21 cellular contexts compared by ENCODE assay signal in genomic region chr11:75079546-75079945, GRCh38. TPM values are rescaled to one million over a fixed set of nuclear protein-coding genes. Genes with fewer than 3 reads are reported as not detected.
DNase-seq lines count a peak whose midpoint lies in the region; ATAC-seq, FAIRE-seq and TF ChIP-seq lines count a peak whose summit lies in the region.
"Had no signal": no experiment of that assay in that cellular context is flagged by ENCODE, and none has a peak within 500 bp of the region (broad histone marks: within the 10 kb centered on the region; RNA-seq: fewer than 3 reads in every experiment).

No MANE protein-coding gene starts in this region.

- CTCF ChIA-PET in HepG2 (lab: Yijun Ruan, JAX; ENCODE audit: low intra/inter-chr PET ratio, low total read pairs) (no interaction called here), HEK293 (lab: Yijun Ruan, JAX) (interaction anchor here (1.3 kb wide), 1 partner anchor 48 kb away, joined by 3 read pairs; no protein-coding TSS in a partner anchor), GM12878 (lab: Yijun Ruan, JAX) (no interaction called here)

- TF ChIP-seq EP300 in HepG2 (IDR thresholded peaks at IDR 0.05; ENCODE audit: low read depth in 2 of 2, low read length in 2 of 2) (no peak), HepG2 (CRISPR knock-in tag; IDR thresholded peaks at IDR 0.05; ENCODE audit: borderline replicate concordance) (no peak), GM12878 (IDR thresholded peaks at IDR 0.05; ENCODE audit: borderline replicate concordance in 1 of 2, control insufficient read depth in 1 of 2, low read depth in 2 of 2, low read length in 2 of 2) (no peak)

- BruUV-seq in HepG2 (replicated peaks; lab: Mats Ljungman, UMichigan): no TSS peak
- BruUV-seq in GM12878 (replicated peaks; lab: Mats Ljungman, UMichigan): no TSS peak

- H3K79me2 ChIP-seq in HepG2 (ENCODE audit: insufficient read depth, low read length) (no peaks in the 10 kb centered on the region), GM12878 (ENCODE audit: control insufficient read depth, insufficient read depth, low read length) (no peaks in the 10 kb centered on the region)

- no peak overlapping the region for H3K27ac ChIP-seq in HepG2 (ENCODE audit: extremely low read length, insufficient read depth, low read length)
- H3K27ac ChIP-seq in right lobe of liver: no peak overlapping the region
- no peak overlapping the region for H3K27ac ChIP-seq in HEK293 (ENCODE audit: extremely low read depth, low read depth, low read length)
- H3K27ac ChIP-seq in GM12878 (ENCODE audit: control insufficient read depth, insufficient read depth): no peak overlapping the region
- no peak overlapping the region for H3K27ac ChIP-seq in colonic mucosa
- H3K27ac ChIP-seq: A549 had no signal

- H3K4me2 ChIP-seq in HepG2 (ENCODE audit: low read depth, low read length) (no peak overlapping the region), GM12878 (ENCODE audit: control insufficient read depth, insufficient read depth) (no peak overlapping the region)
- H3K4me2 ChIP-seq: A549 had no signal

- H3K27me3 ChIP-seq in HepG2 (ENCODE audit: control insufficient read depth in 1 of 2, insufficient read depth in 2 of 2, low read length in 2 of 2) (no peaks in the 10 kb centered on the region; a peak in 1 of 5 replicates), right lobe of liver (no peaks in the 10 kb centered on the region), GM12878 (replicated peaks in 1 of 2; ENCODE audit: control insufficient read depth in 2 of 2, insufficient read depth in 2 of 2, low read length in 1 of 2) (no peaks in the 10 kb centered on the region), colonic mucosa (no peaks in the 10 kb centered on the region)

- H3K4me1 ChIP-seq in HepG2 (ENCODE audit: insufficient read depth, low read length): peaks cover 6% of the 10 kb centered on the region
- no peaks in the 10 kb centered on the region for H3K4me1 ChIP-seq in right lobe of liver
- H3K4me1 ChIP-seq in HEK293 (ENCODE audit: control insufficient read depth, insufficient read depth, low read length): no peaks in the 10 kb centered on the region
- H3K4me1 ChIP-seq in GM12878 (ENCODE audit: control insufficient read depth, insufficient read depth, low read length): no peaks in the 10 kb centered on the region
- no peaks in the 10 kb centered on the region for H3K4me1 ChIP-seq in colonic mucosa
- H3K4me1 ChIP-seq: HAP-1 had no signal

- RAD21 ChIA-PET in GM12878 (lab: Charles Lee; ENCODE audit: unreplicated experiment): no interaction called here

- TF ChIP-seq POLR2A in HepG2 (IDR thresholded peaks at IDR 0.05; ENCODE audit: insufficient read depth in 1 of 2, low read depth in 2 of 2, low read length in 2 of 2) (no peak), right lobe of liver (IDR thresholded peaks at IDR 0.05) (no peak), GM12878 (IDR thresholded peaks at IDR 0.05; ENCODE audit: low read depth, low read length) (no peak)

- POLR2A ChIA-PET in HepG2 (lab: Yijun Ruan, JAX): no interaction called here
- POLR2A ChIA-PET in HEK293 (lab: Yijun Ruan, JAX): no interaction called here
- POLR2A ChIA-PET in GM12878 (lab: Charles Lee): no interaction called here

- no peak for TF ChIP-seq CTCF in HepG2 (CRISPR knock-in tag; IDR thresholded peaks at IDR 0.05)
- no peak for TF ChIP-seq CTCF in right lobe of liver (IDR thresholded peaks at IDR 0.05)
- no peak for TF ChIP-seq CTCF in HEK293 (tag by site-specific recombination; IDR thresholded peaks at IDR 0.05)
- TF ChIP-seq CTCF in GM12878 (IDR thresholded peaks at IDR 0.05 in 2 of 3, conservative IDR thresholded peaks at IDR 0.05 in 1 of 3; ENCODE audit: control insufficient read depth in 2 of 3, extremely low read depth in 1 of 3, insufficient read depth in 1 of 3, low read depth in 3 of 3, low read length in 3 of 3): no peak
- no peak for TF ChIP-seq CTCF in colonic mucosa (IDR thresholded peaks at IDR 0.05)

- intact Hi-C loops in HepG2 (cut with micrococcal nuclease; ENCODE audit: unreplicated experiment): no loop called here
- intact Hi-C loops in right lobe of liver (cut with DNase I): no loop called here
- intact Hi-C loops in GM12878 (cut with micrococcal nuclease; ENCODE audit: unreplicated experiment): no loop called here
- intact Hi-C loops in colonic mucosa (cut with DNase I): no loop called here

- no peak for TF ChIP-seq RAD21 in HepG2 (CRISPR knock-in tag; IDR thresholded peaks at IDR 0.05)
- 0 out of 2 replicates have a peak, but pooled peaks have one; percentile 14 for TF ChIP-seq RAD21 in GM12878 (IDR thresholded peaks at IDR 0.05; ENCODE audit: insufficient read depth, low read depth, low read length)

- in situ Hi-C loops in HepG2 (cut with HindIII; ENCODE audit: extremely low pct_ligation_motif_present, low pct_unique_long_range_greater_than_20kb) (no loop called here), GM12878 (cut with MboI) (no loop called here)

- H2AFZ ChIP-seq in HepG2 (ENCODE audit: low read length) (no peak overlapping the region), GM12878 (ENCODE audit: control insufficient read depth, low read depth, low read length) (no peak overlapping the region)

- H3K9me3 ChIP-seq in HepG2 (ENCODE audit: low read length) (no peaks in the 10 kb centered on the region), right lobe of liver (no peaks in the 10 kb centered on the region), HEK293 (ENCODE audit: control insufficient read depth, insufficient read depth, low read depth, low read length) (no peaks in the 10 kb centered on the region), GM12878 (replicated peaks; ENCODE audit: control insufficient read depth, insufficient read depth, low read length) (no peaks in the 10 kb centered on the region), colonic mucosa (no peaks in the 10 kb centered on the region)
- H3K9me3 ChIP-seq: A549, HAP-1 had no signal

- H4K20me1 ChIP-seq in HepG2 (ENCODE audit: insufficient read depth, low read length): no peaks in the 10 kb centered on the region
- no peaks in the 10 kb centered on the region for H4K20me1 ChIP-seq in GM12878 (ENCODE audit: control insufficient read depth, insufficient read depth)

- H3K4me3 ChIP-seq in HepG2 (replicated peaks in 1 of 3; ENCODE audit: insufficient read depth in 1 of 3, low read depth in 2 of 3, low read length in 3 of 3) (no peak overlapping the region), right lobe of liver (no peak overlapping the region), HEK293 (ENCODE audit: low read depth, low read length) (no peak overlapping the region), GM12878 (no peak overlapping the region), colonic mucosa (no peak overlapping the region)
- H3K4me3 ChIP-seq: A549, HAP-1 had no signal

- ATAC-seq in HepG2: no peak
- no peak for ATAC-seq in right lobe of liver
- ATAC-seq in GM12878: no peak
- ATAC-seq: A549 had no signal

- H3K9ac ChIP-seq in HepG2 (ENCODE audit: insufficient read depth, low read depth, low read length): no peak overlapping the region
- H3K9ac ChIP-seq in GM12878 (ENCODE audit: control insufficient read depth, insufficient read depth, low read length): no peak overlapping the region
- no peak overlapping the region for H3K9ac ChIP-seq in colonic mucosa (ENCODE audit: low read depth in 2 of 2, low read length in 2 of 2)

- no peak for FAIRE-seq in HepG2 (lab: Jason Lieb, UNC)
- no peak for FAIRE-seq in GM12878 (lab: Jason Lieb, UNC)
- FAIRE-seq: A549, H54 had no signal

- SMC1A ChIA-PET in GM12878 (lab: Charles Lee; ENCODE audit: uncharacterized antibody, unreplicated experiment): no interaction called here

- H3K36me3 ChIP-seq in HepG2 (replicated peaks in 1 of 2; ENCODE audit: control insufficient read depth in 1 of 2, insufficient read depth in 2 of 2, low read length in 2 of 2) (no peaks in the 10 kb centered on the region), right lobe of liver (no peaks in the 10 kb centered on the region), HEK293 (ENCODE audit: control insufficient read depth in 2 of 2, insufficient read depth in 1 of 2, low read length in 2 of 2) (no peaks in the 10 kb centered on the region), GM12878 (ENCODE audit: control insufficient read depth in 2 of 2, insufficient read depth in 2 of 2, low read length in 1 of 2) (no peaks in the 10 kb centered on the region), colonic mucosa (no peaks in the 10 kb centered on the region)
- H3K36me3 ChIP-seq: HAP-1 had no signal

- 15% methylated on average over 4 of the region's 4 CpGs for WGBS in HepG2 (ENCODE audit: low lambda C conversion rate)
- WGBS in right lobe of liver (ENCODE audit: insufficient coverage, low coverage, low lambda C conversion rate, missing lambda C conversion rate): 77% methylated on average over 2 of the region's 4 CpGs
- WGBS in GM12878 (ENCODE audit: insufficient coverage, insufficient replicate concordance, low lambda C conversion rate, missing lambda C conversion rate): 58% methylated on average over 4 of the region's 4 CpGs

- no peak for DNase-seq in HepG2 (ENCODE audit: low spot score)
- DNase-seq in right lobe of liver: no peak
- no peak for DNase-seq in GM12878 (ENCODE audit: low read depth, low spot score)
- DNase-seq in mucosa of gallbladder (ENCODE audit: low spot score): no peak
- no peak for DNase-seq in colonic mucosa
- DNase-seq: 8988T; ACHN; C1 segment of cervical spinal cord; Calu3; CD4-positive, alpha-beta memory T cell; COR-L47; DMS53; DMS79 treated with DMSO at 0.1 percent for 48 hours; GF-D8; GOT3 had no signal

RNA-seq across cellular contexts. Expression of gene OR2AT4, which starts 17.1 kb away (rescaled TPM):
- total RNA-seq in HepG2 (2016; rRNA removed; fragmentation: Illumina TruSeq; extraction: Trizol) (not detected in 2 replicates), right lobe of liver (not detected), GM12878 (2014; rRNA removed) (not detected in 2 replicates), GM12878 (2014; rRNA removed; fragmentation: Illumina TruSeq; extraction: Trizol) (not detected in 2 replicates), GM12878 (2021) (not detected in 2 replicates), mucosa of gallbladder (not detected), colonic mucosa (not detected)
- total RNA-seq in HepG2 (2016; cell fraction: cytosol; rRNA removed; fragmentation: Illumina TruSeq; extraction: Trizol; ENCODE audit: low read depth): not detected in 2 replicates
- not detected in 2 replicates for total RNA-seq in HepG2 (2016; cell fraction: insoluble cytoplasmic fraction; rRNA removed; fragmentation: Illumina TruSeq; extraction: Trizol)
- total RNA-seq in HepG2 (2016; cell fraction: membrane; rRNA removed; fragmentation: Illumina TruSeq; extraction: Trizol): not detected in 2 replicates
- not detected in 2 replicates for total RNA-seq in HepG2 (2016; cell fraction: nucleus; rRNA removed; fragmentation: Illumina TruSeq; extraction: Trizol)
- polyA plus RNA-seq in HepG2 (2011; rRNA removed) (not detected in 2 replicates), GM12878 (2011; rRNA removed) (0.01 TPM in 1 of 2 replicates, not detected in the other), GM12878 (2014; fragmentation: Illumina TruSeq; extraction: Trizol) (not detected in 2 replicates), GM12878 (2014; fragmentation: Nextera tagmentation; extraction: Ambion mirVana) (not detected), GM12878 (2014; rRNA removed) (not detected in 2 replicates), GM12878 (2016; fragmentation: Nextera tagmentation; extraction: Ambion mirVana) (not detected)
- not detected in 2 replicates for polyA plus RNA-seq in HepG2 (2011; cell fraction: cytosol; rRNA removed)
- not detected in 2 replicates for polyA plus RNA-seq in HepG2 (2011; cell fraction: nucleus; rRNA removed)
- not detected in 2 replicates for polyA plus RNA-seq in HepG2 (2012)
- polyA plus RNA-seq in HepG2 (2016; cell fraction: cytosol; fragmentation: Illumina TruSeq; extraction: Trizol; ENCODE audit: low read depth): not detected in 2 replicates
- polyA plus RNA-seq in HepG2 (2016; cell fraction: insoluble cytoplasmic fraction; fragmentation: Illumina TruSeq; extraction: Trizol; ENCODE audit: low read depth): not detected in 2 replicates
- polyA plus RNA-seq in HepG2 (2016; cell fraction: membrane; fragmentation: Illumina TruSeq; extraction: Trizol; ENCODE audit: low read depth): not detected in 2 replicates
- polyA plus RNA-seq in HepG2 (2016; cell fraction: nucleus; fragmentation: Illumina TruSeq; extraction: Trizol; ENCODE audit: insufficient read depth, low read depth): not detected in 2 replicates
- not detected in 2 replicates for polyA minus RNA-seq in HepG2 (2011; rRNA and poly(A)+ RNA removed; ENCODE audit: low replicate concordance)
- not detected in 2 replicates for polyA minus RNA-seq in HepG2 (2011; cell fraction: cytosol; rRNA and poly(A)+ RNA removed)
- not detected in 2 replicates for polyA minus RNA-seq in HepG2 (2011; cell fraction: nucleus; rRNA and poly(A)+ RNA removed)
- not detected in 2 replicates for total RNA-seq in GM12878 (2013; cell fraction: nucleolus; rRNA removed)
- polyA plus RNA-seq in GM12878 (2011; ENCODE audit: low read depth): not detected
- not detected in 2 replicates for polyA plus RNA-seq in GM12878 (2011; cell fraction: cytosol; rRNA removed)
- polyA plus RNA-seq in GM12878 (2011; cell fraction: nucleus; rRNA removed): not detected in 2 replicates
- not detected in 2 replicates for polyA plus RNA-seq in GM12878 (2012)
- not detected in 2 replicates for polyA minus RNA-seq in GM12878 (2011; rRNA and poly(A)+ RNA removed)
- not detected in 2 replicates for polyA minus RNA-seq in GM12878 (2011; cell fraction: cytosol; rRNA and poly(A)+ RNA removed)
- polyA minus RNA-seq in GM12878 (2011; cell fraction: nucleus; rRNA and poly(A)+ RNA removed): not detected in 2 replicates
- total RNA-seq: Calu3; CD4-positive, alpha-beta memory T cell; G401 had no signal
- polyA plus RNA-seq: BJ; CD4-positive, alpha-beta memory T cell had no signal

Comparison
In these comparisons a context has a peak if more than half of its experiments do, and no peak if none do; other contexts are left out.
1. Of the 63 proteins assayed by ChIP-seq in both HepG2 and HEK293: peak only in HepG2: none; only in HEK293: ZNF513; in both: none; in neither: 62.